Comparison of ENCODE assay signal across 24 cellular contexts in the genomic region with DNA sequence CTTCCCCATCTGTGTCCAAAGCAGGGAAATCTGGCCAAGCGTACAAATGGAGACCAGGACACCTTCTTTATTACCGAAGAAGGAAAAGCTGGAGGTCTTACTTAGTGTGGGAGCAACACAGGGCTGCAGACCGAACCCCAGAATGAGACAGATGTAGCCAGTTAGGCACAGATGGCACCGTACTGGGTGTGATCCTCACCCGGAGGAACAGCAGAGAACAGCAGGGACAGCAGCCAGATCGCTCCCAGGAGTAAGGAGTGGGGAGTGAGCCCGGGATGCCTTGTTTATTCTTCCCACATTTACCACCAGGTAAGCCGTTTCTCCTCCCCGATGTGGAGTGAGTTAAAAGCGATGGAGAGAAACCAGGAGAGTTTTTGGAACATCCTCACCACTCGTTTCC.
"Had no signal": no experiment of that assay in that cellular context is flagged by ENCODE, and none has a peak within 500 bp of the region (broad histone marks: within the 10 kb centered on the region; RNA-seq: fewer than 3 reads in every experiment).

No MANE protein-coding gene starts in this region.

- H3K4me3 Mint-ChIP-seq: activated CD4-positive, alpha-beta memory T cell treated with anti-CD3 and anti-CD28 coated beads, Interleukin-2, amount 10 ng/mL, durations not matched to agents 7 days and 5 days; activated CD8-positive, alpha-beta memory T cell treated with anti-CD3 and anti-CD28 coated beads, Interleukin-2, amount 10 ng/mL, durations not matched to agents 7 days and 5 days; activated naive CD8-positive, alpha-beta T cell treated with anti-CD3 and anti-CD28 coated beads, Interleukin-2, amount 10 ng/mL, durations not matched to agents 7 days and 5 days; activated T-helper 17 cell treated with anti-CD3 and anti-CD28 coated beads, Interleukin-2, amount 50 U/mL, for 72 hours; effector memory CD8-positive, alpha-beta T cell; mesothelial cell of epicardium; natural killer cell treated with Interleukin-12 subunit alpha and Interleukin-12 subunit beta and Interleukin-15 and Interleukin-18, amount 100 ng/mL, for 72 hours; T-helper 2 cell treated with Interferon-gamma antibody and Interleukin-4, amounts not matched to agents 5 μg/mL and 100 μg/mL, for 36 hours had no signal

- H3K9me3 ChIP-seq: body of pancreas, thyroid gland had no signal

- H3K27ac ChIP-seq: body of pancreas, epithelial cell of prostate, foreskin keratinocyte, thyroid gland had no signal

- DNase-seq: activated CD4-positive, alpha-beta memory T cell treated with anti-CD3 and anti-CD28 coated beads, Interleukin-2, amount 10 ng/mL, durations not matched to agents 7 days and 5 days; activated CD4-positive, alpha-beta T cell treated with anti-CD3 and anti-CD28 coated beads for 48 hours; activated CD8-positive, alpha-beta memory T cell treated with anti-CD3 and anti-CD28 coated beads, Interleukin-2, amount 10 ng/mL, durations not matched to agents 7 days and 5 days; activated naive CD4-positive, alpha-beta T cell treated with Interleukin-2 at 50 U/mL for 16 hours; activated naive CD8-positive, alpha-beta T cell treated with anti-CD3 and anti-CD28 coated beads, Interleukin-2, amount 10 ng/mL, durations not matched to agents 7 days and 5 days; activated T-cell treated with anti-CD3 and anti-CD28 coated beads, Interleukin-2, amount 50 U/mL, for 1 hour; amygdala; body of pancreas; dermis blood vessel endothelial cell; effector memory CD8-positive, alpha-beta T cell; foreskin keratinocyte; islet precursor cell; retina; stimulated activated CD4-positive, alpha-beta T cell treated with anti-CD3 and anti-CD28 coated beads, Interleukin-12 subunit alpha, Interleukin-12 subunit beta, amount 100 ng/mL, for 4 hours; stimulated activated CD4-positive, alpha-beta T cell treated with anti-CD3 and anti-CD28 coated beads, Interleukin-1b, Interleukin-23, amount 100 ng/mL, for 48 hours; stimulated activated CD8-positive, alpha-beta memory T cell treated with anti-CD3 and anti-CD28 coated beads, Interleukin-4, amount 100 ng/mL, for 48 hours; stimulated activated naive CD4-positive, alpha-beta T cell; thyroid gland had no signal

- H3K4me1 Mint-ChIP-seq: activated CD4-positive, alpha-beta memory T cell treated with anti-CD3 and anti-CD28 coated beads, Interleukin-2, amount 10 ng/mL, durations not matched to agents 7 days and 5 days; activated CD8-positive, alpha-beta memory T cell treated with anti-CD3 and anti-CD28 coated beads, Interleukin-2, amount 10 ng/mL, durations not matched to agents 7 days and 5 days; activated naive CD8-positive, alpha-beta T cell treated with anti-CD3 and anti-CD28 coated beads, Interleukin-2, amount 10 ng/mL, durations not matched to agents 7 days and 5 days; activated T-helper 17 cell treated with anti-CD3 and anti-CD28 coated beads, Interleukin-2, amount 50 U/mL, for 72 hours had no signal

- H3K36me3 Mint-ChIP-seq: activated CD8-positive, alpha-beta memory T cell treated with anti-CD3 and anti-CD28 coated beads, Interleukin-2, amount 10 ng/mL, durations not matched to agents 7 days and 5 days; activated naive CD8-positive, alpha-beta T cell treated with anti-CD3 and anti-CD28 coated beads, Interleukin-2, amount 10 ng/mL, durations not matched to agents 7 days and 5 days; mesothelial cell of epicardium; natural killer cell treated with Interleukin-12 subunit alpha and Interleukin-12 subunit beta and Interleukin-15 and Interleukin-18, amount 100 ng/mL, for 72 hours had no signal

- H3K27me3 ChIP-seq: body of pancreas, foreskin keratinocyte, thyroid gland had no signal

- H3K36me3 ChIP-seq: thyroid gland had no signal

- H3K4me3 ChIP-seq: body of pancreas, lung, thyroid gland had no signal

- H3K9me3 Mint-ChIP-seq: activated CD4-positive, alpha-beta memory T cell treated with anti-CD3 and anti-CD28 coated beads, Interleukin-2, amount 10 ng/mL, durations not matched to agents 7 days and 5 days; activated naive CD8-positive, alpha-beta T cell treated with anti-CD3 and anti-CD28 coated beads, Interleukin-2, amount 10 ng/mL, durations not matched to agents 7 days and 5 days; activated T-helper 17 cell treated with anti-CD3 and anti-CD28 coated beads, Interleukin-2, amount 50 U/mL, for 72 hours; natural killer cell treated with Interleukin-12 subunit alpha and Interleukin-12 subunit beta and Interleukin-15 and Interleukin-18, amount 100 ng/mL, for 72 hours; T-helper 2 cell treated with Interferon-gamma antibody and Interleukin-4, amounts not matched to agents 5 μg/mL and 100 μg/mL, for 36 hours had no signal

- H3K4me1 ChIP-seq: body of pancreas, foreskin keratinocyte, thyroid gland had no signal

- H3K27ac Mint-ChIP-seq: activated CD4-positive, alpha-beta memory T cell treated with anti-CD3 and anti-CD28 coated beads, Interleukin-2, amount 10 ng/mL, durations not matched to agents 7 days and 5 days; activated CD8-positive, alpha-beta memory T cell treated with anti-CD3 and anti-CD28 coated beads, Interleukin-2, amount 10 ng/mL, durations not matched to agents 7 days and 5 days; activated naive CD8-positive, alpha-beta T cell treated with anti-CD3 and anti-CD28 coated beads, Interleukin-2, amount 10 ng/mL, durations not matched to agents 7 days and 5 days; activated T-helper 17 cell treated with anti-CD3 and anti-CD28 coated beads, Interleukin-2, amount 50 U/mL, for 72 hours; effector memory CD8-positive, alpha-beta T cell; mesothelial cell of epicardium; natural killer cell treated with Interleukin-12 subunit alpha and Interleukin-12 subunit beta and Interleukin-15 and Interleukin-18, amount 100 ng/mL, for 72 hours; T-helper 2 cell treated with Interferon-gamma antibody and Interleukin-4, amounts not matched to agents 5 μg/mL and 100 μg/mL, for 36 hours had no signal
